ENCODE assay signal across 15 cellular contexts in genomic region chr13:49539313-49539712, GRCh38. TPM values are rescaled to one million over a fixed set of nuclear protein-coding genes. Genes with fewer than 3 reads are reported as not detected.
DNase-seq lines count a peak whose midpoint lies in the region; ATAC-seq, FAIRE-seq and TF ChIP-seq lines count a peak whose summit lies in the region.
"Had no signal": no experiment of that assay in that cellular context is flagged by ENCODE, and none has a peak within 500 bp of the region (broad histone marks: within the 10 kb centered on the region; RNA-seq: fewer than 3 reads in every experiment).

No MANE protein-coding gene starts in this region.

- H3K9me2 ChIP-seq in OCI-LY7 (ENCODE audit: insufficient read depth, low read length) = no peaks in the 10 kb centered on the region

- H3K4me3 ChIP-seq in OCI-LY7 (ENCODE audit: low read depth, low read length, poor library complexity, severe bottlenecking) (peak overlapping the region; percentile 61), endothelial cell of umbilical vein (replicated peaks in 1 of 3; ENCODE audit: insufficient read depth in 1 of 3, low read depth in 1 of 3, low read length in 3 of 3) (no peak overlapping the region)
- H3K4me3 ChIP-seq: pancreas had no signal

- H4K20me1 ChIP-seq in OCI-LY7 (ENCODE audit: insufficient read depth, low read length) (no peaks in the 10 kb centered on the region), endothelial cell of umbilical vein (replicated peaks; ENCODE audit: control insufficient read depth, extremely low read depth, insufficient read depth, low read length) (no peaks in the 10 kb centered on the region)

- ATAC-seq in activated T-cell treated with anti-CD3 and anti-CD28 coated beads, Interleukin-2, amount 50 U/mL, for 4 hours = no peak
- no peak for ATAC-seq in stimulated activated naive B cell treated with anti-CD40 and anti-IgM and Interleukin-4, amounts not matched to agents 10 μg/mL and 1 μg/mL and 100 μg/mL, for 72 hours (replicated peaks)
- ATAC-seq in HG02610 (IDR thresholded peaks at IDR 0.05; ENCODE audit: unreplicated experiment) = no peak
- ATAC-seq: left colon, pancreas had no signal

- H3K9me1 ChIP-seq in endothelial cell of umbilical vein (replicated peaks; ENCODE audit: control insufficient read depth, extremely low read depth, insufficient read depth, low read length) = no peaks in the 10 kb centered on the region

- POLR2A ChIA-PET in OCI-LY7 (lab: Charles Lee) = interaction anchor here (0.6 to 2.7 kb wide), 16 partner anchors 9 to 170 kb away, joined by 3 to 16 read pairs (median 4); partner anchors contain the start of genes ARL11 and PHF11
- POLR2A ChIA-PET in endothelial cell of umbilical vein (lab: Charles Lee) = interaction anchor here (0.6 to 0.9 kb wide), 2 partner anchors 10 to 275 kb away, joined by 4 read pairs; no protein-coding TSS in a partner anchor

- peak overlapping the region; percentile 68 for H3K4me2 ChIP-seq in OCI-LY7 (ENCODE audit: low read length)
- no peak overlapping the region for H3K4me2 ChIP-seq in endothelial cell of umbilical vein (ENCODE audit: insufficient read depth, low read length)

- TF ChIP-seq CTCF in OCI-LY7 (conservative IDR thresholded peaks at IDR 0.05; ENCODE audit: low read length) (no peak), endothelial cell of umbilical vein (IDR thresholded peaks at IDR 0.05; ENCODE audit: extremely low read depth in 1 of 2, insufficient read depth in 1 of 2, low read depth in 1 of 2, low read length in 2 of 2) (no peak)

- H3K27ac ChIP-seq in OCI-LY7 (ENCODE audit: low read depth, low read length, poor library complexity, severe bottlenecking) = peak overlapping the region; percentile 81
- no peak overlapping the region for H3K27ac ChIP-seq in endothelial cell of umbilical vein (ENCODE audit: insufficient read depth, low read depth, low read length)
- H3K27ac ChIP-seq: pancreas had no signal

- CTCF ChIA-PET in OCI-LY7 (lab: Charles Lee; ENCODE audit: unreplicated experiment) (interaction anchor here (1.0 kb wide), 1 partner anchor 41 kb away, joined by 3 read pairs; no protein-coding TSS in a partner anchor), endothelial cell of umbilical vein (lab: Charles Lee) (interaction anchor here (0.6 to 1.4 kb wide), 3 partner anchors 44 to 68 kb away, joined by 3 to 5 read pairs (median 3); partner anchors contain the start of gene PHF11)

- peaks cover 19% of the 10 kb centered on the region for H3K4me1 Mint-ChIP-seq in activated T-cell treated with anti-CD3 and anti-CD28 coated beads, Interleukin-2, amount 50 U/mL, for 4 hours (ENCODE audit: low read depth)
- peaks cover 23 to 53% of the 10 kb centered on the region in 2 donors for H3K4me1 Mint-ChIP-seq in stimulated activated naive B cell treated with anti-CD40 and anti-IgM and Interleukin-4, amounts not matched to agents 10 μg/mL and 1 μg/mL and 100 μg/mL, for 72 hours
- H3K4me1 Mint-ChIP-seq: brain had no signal

- H3K4me1 ChIP-seq in OCI-LY7 (ENCODE audit: insufficient read depth, low read length, poor library complexity, severe bottlenecking) = peaks cover 42% of the 10 kb centered on the region
- peaks cover 17% of the 10 kb centered on the region for H3K4me1 ChIP-seq in endothelial cell of umbilical vein (ENCODE audit: control insufficient read depth, extremely low read depth, insufficient read depth, low read length)
- H3K4me1 ChIP-seq: pancreas had no signal

- peak overlapping the region; percentile 3 for H3K4me3 Mint-ChIP-seq in activated T-cell treated with anti-CD3 and anti-CD28 coated beads, Interleukin-2, amount 50 U/mL, for 4 hours
- peak overlapping the region; percentile 2 to 31 for H3K4me3 Mint-ChIP-seq in stimulated activated naive B cell treated with anti-CD40 and anti-IgM and Interleukin-4, amounts not matched to agents 10 μg/mL and 1 μg/mL and 100 μg/mL, for 72 hours
- H3K4me3 Mint-ChIP-seq: brain had no signal

- FAIRE-seq in endothelial cell of umbilical vein (lab: Jason Lieb, UNC) = peak; percentile 37
- FAIRE-seq: pancreas had no signal

- H3K36me3 ChIP-seq in OCI-LY7 (ENCODE audit: insufficient read depth, low read length) (peaks cover 68% of the 10 kb centered on the region), endothelial cell of umbilical vein (ENCODE audit: control insufficient read depth in 2 of 2, extremely low read depth in 1 of 2, insufficient read depth in 2 of 2, low read length in 2 of 2) (peaks cover 0 to 4% of the 10 kb centered on the region in 2 experiments)

- intact Hi-C loops in OCI-LY7 (cut with micrococcal nuclease; ENCODE audit: unreplicated experiment) = loop anchor here (2.0 kb wide), 1 partner anchor 91 kb away; no protein-coding TSS in a partner anchor
- intact Hi-C loops in endothelial cell of umbilical vein (cut with micrococcal nuclease) = no loop called here

- H3K36me3 Mint-ChIP-seq in activated T-cell treated with anti-CD3 and anti-CD28 coated beads, Interleukin-2, amount 50 U/mL, for 4 hours (ENCODE audit: insufficient read depth) = peaks cover 15% of the 10 kb centered on the region
- H3K36me3 Mint-ChIP-seq in stimulated activated naive B cell treated with anti-CD40 and anti-IgM and Interleukin-4, amounts not matched to agents 10 μg/mL and 1 μg/mL and 100 μg/mL, for 72 hours = peaks cover 33 to 47% of the 10 kb centered on the region in 2 donors

- H3K27me3 ChIP-seq in endothelial cell of umbilical vein (ENCODE audit: control insufficient read depth in 2 of 2, insufficient read depth in 2 of 2, low read length in 2 of 2) = no peaks in the 10 kb centered on the region
- H3K27me3 ChIP-seq: pancreas had no signal

- H3K9me3 ChIP-seq in OCI-LY7 (ENCODE audit: low read length) = no peaks in the 10 kb centered on the region
- no peaks in the 10 kb centered on the region for H3K9me3 ChIP-seq in endothelial cell of umbilical vein (replicated peaks; ENCODE audit: control insufficient read depth, insufficient read depth, low read length)
- H3K9me3 ChIP-seq: pancreas had no signal

- H3K79me2 ChIP-seq in OCI-LY7 (ENCODE audit: insufficient read depth, low read depth, low read length) (no peaks in the 10 kb centered on the region), endothelial cell of umbilical vein (ENCODE audit: control insufficient read depth, insufficient read depth, low read length) (no peaks in the 10 kb centered on the region)

- H3K27ac Mint-ChIP-seq in stimulated activated naive B cell treated with anti-CD40 and anti-IgM and Interleukin-4, amounts not matched to agents 10 μg/mL and 1 μg/mL and 100 μg/mL, for 72 hours = peak overlapping the region; percentile 70
- H3K27ac Mint-ChIP-seq: brain had no signal

- dilution Hi-C loops in endothelial cell of umbilical vein (cut with MboI; ENCODE audit: extremely low pct_ligation_motif_present, low sequenced_read_pairs) = no loop called here

- H3K27me3 Mint-ChIP-seq in activated T-cell treated with anti-CD3 and anti-CD28 coated beads, Interleukin-2, amount 50 U/mL, for 4 hours (ENCODE audit: low read depth) = no peaks in the 10 kb centered on the region
- H3K27me3 Mint-ChIP-seq in stimulated activated naive B cell treated with anti-CD40 and anti-IgM and Interleukin-4, amounts not matched to agents 10 μg/mL and 1 μg/mL and 100 μg/mL, for 72 hours = no peaks in the 10 kb centered on the region
- H3K27me3 Mint-ChIP-seq: brain had no signal

- no TSS peak for BruUV-seq in OCI-LY7 (replicated peaks; lab: Mats Ljungman, UMichigan)
- no TSS peak for BruUV-seq in endothelial cell of umbilical vein (replicated peaks; lab: Mats Ljungman, UMichigan)

- no peaks in the 10 kb centered on the region for H3K9me3 Mint-ChIP-seq in activated T-cell treated with anti-CD3 and anti-CD28 coated beads, Interleukin-2, amount 50 U/mL, for 4 hours
- H3K9me3 Mint-ChIP-seq in stimulated activated naive B cell treated with anti-CD40 and anti-IgM and Interleukin-4, amounts not matched to agents 10 μg/mL and 1 μg/mL and 100 μg/mL, for 72 hours = no peaks in the 10 kb centered on the region
- H3K9me3 Mint-ChIP-seq: brain had no signal

- no peak overlapping the region for H3K9ac ChIP-seq in endothelial cell of umbilical vein (replicated peaks; ENCODE audit: extremely low read depth, insufficient read depth, low read length)

- no peak for TF ChIP-seq POLR2A in endothelial cell of umbilical vein (IDR thresholded peaks at IDR 0.05; ENCODE audit: low read depth, low read length)

- H2AFZ ChIP-seq in OCI-LY7 (ENCODE audit: low read length) (peak overlapping the region; percentile 84), endothelial cell of umbilical vein (ENCODE audit: low read depth, low read length) (no peak overlapping the region)

- DNase-seq in activated T-cell treated with anti-CD3 and anti-CD28 coated beads, Interleukin-2, amount 50 U/mL, for 4 hours = no peak
- no peak for DNase-seq in activated T-cell treated with anti-CD3 and anti-CD28 coated beads, Interleukin-2, amount 50 U/mL, for 1 hour
- DNase-seq in OCI-LY7 (ENCODE audit: low spot score) = peak; percentile 42
- peak; percentile 46 for DNase-seq in endothelial cell of umbilical vein (ENCODE audit: low read depth, low spot score)
- DNase-seq in stimulated activated naive B cell treated with anti-CD40 and anti-IgM and Interleukin-4, amounts not matched to agents 10 μg/mL and 1 μg/mL and 100 μg/mL, for 72 hours = no peak
- DNase-seq in activated gamma-delta T cell treated with Interleukin-2 at 50 U/mL for 16 hours = no peak
- no peak for DNase-seq in Kasumi-1 (lab: John Stamatoyannopoulos, UW)
- DNase-seq: hypothalamus; left colon; NCI-H1048; NCI-H748 treated with DMSO at 0.1 percent for 48 hours; pancreas; stimulated activated naive CD4-positive, alpha-beta T cell had no signal

RNA-seq across cellular contexts. Expression of gene PHF11, which starts 43.6 kb away (rescaled TPM):
- total RNA-seq in activated T-cell treated with anti-CD3 and anti-CD28 coated beads, Interleukin-2, amount 50 U/mL, for 4 hours = 10 to 100 TPM; 35.6 to 50.5 (median 36.6) TPM
- 29.9 and 32.8 TPM in 2 replicates for total RNA-seq in OCI-LY7 (2014; rRNA removed; shearing (Covaris generic))
- total RNA-seq in OCI-LY7 (2022) (56.1 and 59.8 TPM in 2 replicates), endothelial cell of umbilical vein (28.2 and 32.4 TPM in 2 replicates)
- 12.9 and 14.5 TPM in 2 replicates for polyA plus RNA-seq in endothelial cell of umbilical vein
- 11.6 and 11.8 TPM in 2 replicates for polyA plus RNA-seq in endothelial cell of umbilical vein (2011; cell fraction: cytosol; rRNA removed)
- polyA plus RNA-seq in endothelial cell of umbilical vein (2011; cell fraction: nucleus; rRNA removed) = 53.5 and 53.8 TPM in 2 replicates
- 12.7 and 18.0 TPM in 2 replicates for polyA plus RNA-seq in endothelial cell of umbilical vein (2012)
- 12.4 and 16.3 TPM in 2 replicates for polyA minus RNA-seq in endothelial cell of umbilical vein
- polyA minus RNA-seq in endothelial cell of umbilical vein (2011; cell fraction: cytosol; rRNA and poly(A)+ RNA removed) = 4.2 TPM
- 10.1 and 24.7 TPM in 2 replicates for polyA minus RNA-seq in endothelial cell of umbilical vein (2011; cell fraction: nucleus; rRNA and poly(A)+ RNA removed)

RNA-seq across cellular contexts. Expression of gene RCBTB1, which starts 46.0 kb away (rescaled TPM):
- 10 to 100 TPM; 11.6 to 14.0 (median 11.9) TPM for total RNA-seq in activated T-cell treated with anti-CD3 and anti-CD28 coated beads, Interleukin-2, amount 50 U/mL, for 4 hours
- total RNA-seq in OCI-LY7 (2014; rRNA removed; shearing (Covaris generic)) = 13.4 and 15.1 TPM in 2 replicates
- 30.6 and 31.1 TPM in 2 replicates for total RNA-seq in OCI-LY7 (2022)
- total RNA-seq in endothelial cell of umbilical vein = 23.6 and 23.8 TPM in 2 replicates
- polyA plus RNA-seq in endothelial cell of umbilical vein = 9.2 and 12.1 TPM in 2 replicates
- 10.2 and 12.0 TPM in 2 replicates for polyA plus RNA-seq in endothelial cell of umbilical vein (2011; cell fraction: cytosol; rRNA removed)
- 29.3 and 37.0 TPM in 2 replicates for polyA plus RNA-seq in endothelial cell of umbilical vein (2011; cell fraction: nucleus; rRNA removed)
- polyA plus RNA-seq in endothelial cell of umbilical vein (2012) = 20.7 and 22.5 TPM in 2 replicates
- 23.2 and 26.1 TPM in 2 replicates for polyA minus RNA-seq in endothelial cell of umbilical vein
- 3.4 TPM for polyA minus RNA-seq in endothelial cell of umbilical vein (2011; cell fraction: cytosol; rRNA and poly(A)+ RNA removed)
- polyA minus RNA-seq in endothelial cell of umbilical vein (2011; cell fraction: nucleus; rRNA and poly(A)+ RNA removed) = 17.6 TPM in 2 replicates

Comparison
In these comparisons a context has a peak if more than half of its experiments do, and no peak if none do; other contexts are left out.
1. DNase-seq: peak in OCI-LY7 (single experiment) and endothelial cell of umbilical vein (single experiment); none in activated T-cell treated with anti-CD3 and anti-CD28 coated beads, Interleukin-2, amount 50 U/mL, for 4 hours (single experiment), activated T-cell treated with anti-CD3 and anti-CD28 coated beads, Interleukin-2, amount 50 U/mL, for 1 hour (single experiment), stimulated activated naive B cell treated with anti-CD40 and anti-IgM and Interleukin-4, amounts not matched to agents 10 μg/mL and 1 μg/mL and 100 μg/mL, for 72 hours (single experiment), activated gamma-delta T cell treated with Interleukin-2 at 50 U/mL for 16 hours (single experiment) and Kasumi-1 (0 of 2).